In the genomic region with DNA sequence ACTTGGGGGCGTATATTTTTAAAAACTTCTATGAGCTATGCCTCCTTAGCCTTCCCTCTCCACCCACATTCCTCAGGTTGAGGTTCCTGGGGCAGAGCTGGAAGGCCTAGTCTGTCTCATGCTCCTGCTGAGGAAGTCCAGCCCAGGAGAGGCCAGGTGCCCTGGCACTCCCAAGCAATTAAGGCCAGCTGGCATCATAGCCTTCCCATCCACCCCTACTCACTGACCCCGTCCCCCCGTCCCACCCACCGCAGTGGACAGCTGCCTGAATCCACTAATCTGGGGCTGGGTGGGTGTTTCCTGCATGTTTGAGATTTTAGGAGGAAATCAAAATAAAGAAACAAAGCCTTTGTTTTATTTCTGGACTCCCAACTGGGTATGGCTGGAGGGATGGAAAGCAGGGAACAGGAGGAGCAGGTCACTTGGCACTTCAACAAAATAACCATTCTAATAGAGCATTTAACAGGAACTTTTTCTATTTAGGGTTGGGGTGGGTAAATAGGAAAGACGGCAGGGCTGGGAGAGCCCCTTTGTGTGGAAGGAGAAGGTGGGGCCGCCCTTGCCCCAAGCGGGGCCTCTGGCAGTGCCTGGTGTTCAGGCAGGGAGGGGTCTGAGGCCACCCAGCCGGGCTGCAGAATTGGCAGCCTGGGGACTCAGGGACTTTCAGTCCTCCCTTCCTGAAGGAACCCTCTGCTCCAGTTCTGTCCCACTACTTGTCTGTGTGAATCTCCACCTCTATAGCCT, we compare ENCODE assay signal across 30 cellular contexts. TPM values are rescaled to one million over a fixed set of nuclear protein-coding genes. Genes with fewer than 3 reads are reported as not detected.
DNase-seq lines count a peak whose midpoint lies in the region; ATAC-seq and TF ChIP-seq lines count a peak whose summit lies in the region.
"Had no signal": no experiment of that assay in that cellular context is flagged by ENCODE, and none has a peak within 500 bp of the region (broad histone marks: within the 10 kb centered on the region; RNA-seq: fewer than 3 reads in every experiment).

No MANE protein-coding gene starts in this region.

- H3K27ac ChIP-seq in heart right ventricle (peak overlapping the region; percentile 20 to 99 (median 68)), right cardiac atrium (ENCODE audit: low read length) (peak overlapping the region; percentile 61)
- H3K27ac ChIP-seq: parathyroid adenoma, transverse colon had no signal

- no peaks in the 10 kb centered on the region for H3K27me3 ChIP-seq in heart right ventricle
- no peaks in the 10 kb centered on the region for H3K27me3 ChIP-seq in right cardiac atrium (ENCODE audit: control insufficient read depth, insufficient read depth)
- H3K27me3 ChIP-seq: transverse colon had no signal

- WGBS in heart right ventricle, 2 donors = 48 to 57% methylated on average over 8 of the region's 8 CpGs
- WGBS in right cardiac atrium = 38% methylated on average over 8 of the region's 8 CpGs

- H3K4me3 ChIP-seq in heart right ventricle (no peak overlapping the region), right cardiac atrium (ENCODE audit: low read length) (no peak overlapping the region)
- H3K4me3 ChIP-seq: transverse colon had no signal

- peak in 2 of 8 donors; percentile 7 to 10 for ATAC-seq in heart right ventricle
- ATAC-seq in Right ventricle myocardium superior (ENCODE audit: poor library complexity) = no peak
- peak; percentile 42 to 81 for ATAC-seq in right cardiac atrium
- ATAC-seq in sciatic nerve = peak; percentile 69
- ATAC-seq: activated CD8-positive, alpha-beta T cell treated with anti-CD3 and anti-CD28 coated beads, Interleukin-2, amount 10 ng/mL, durations not matched to agents 7 days and 5 days; HepG2; natural killer cell; stimulated activated memory B cell treated with anti-CD40 and anti-IgM and Interleukin-4, amounts not matched to agents 10 μg/mL and 1 μg/mL and 100 μg/mL, for 72 hours had no signal

- no peak for TF ChIP-seq CTCF in heart right ventricle (IDR thresholded peaks at IDR 0.05)

- intact Hi-C loops in heart right ventricle (cut with DNase I) = no loop called here
- intact Hi-C loops in Right ventricle myocardium superior (cut with DNase I) = no loop called here
- intact Hi-C loops in right cardiac atrium (cut with DNase I) = no loop called here
- intact Hi-C loops in sciatic nerve (cut with DNase I) = no loop called here

- DNase-seq in heart right ventricle = no peak
- DNase-seq in Right ventricle myocardium superior = no peak
- DNase-seq in right cardiac atrium = peak; percentile 58 to 72 (median 71)
- DNase-seq in sciatic nerve (ENCODE audit: low spot score) = no peak
- no peak for DNase-seq in AML-193 (lab: John Stamatoyannopoulos, UW)
- DNase-seq in dermis blood vessel endothelial cell = no peak
- no peak for DNase-seq in hepatic stellate cell (ENCODE audit: low spot score)
- no peak for DNase-seq in stimulated activated CD4-positive, alpha-beta T cell treated with anti-CD3 and anti-CD28 coated beads, Interleukin-15, amount 100 ng/mL, for 24 hours
- DNase-seq: activated CD4-positive, CD25-positive, alpha-beta regulatory T cell treated with anti-CD3 and anti-CD28 coated beads, Interleukin-2, amount 50 U/mL, for 72 hours; activated CD8-positive, alpha-beta T cell treated with anti-CD3 and anti-CD28 coated beads, Interleukin-2, amount 10 ng/mL, durations not matched to agents 7 days and 5 days; activated naive CD4-positive, alpha-beta T cell treated with Interleukin-2 at 50 U/mL for 16 hours; activated T-cell treated with anti-CD3 and anti-CD28 coated beads, Interleukin-2, amount 50 U/mL, for 48 hours; effector CD4-positive, alpha-beta T cell; foreskin fibroblast; mesendoderm; natural killer cell; NCI-H1092; NCI-H1930; NCI-H226; OCI-M1; SHP77; stimulated activated CD4-positive, alpha-beta T cell treated with anti-CD3 and anti-CD28 coated beads, Interleukin-2, amount 100 ng/mL, for 24 hours; transverse colon had no signal

- H3K4me1 ChIP-seq in heart right ventricle (peaks cover 27 to 99% (median 79%) of the 10 kb centered on the region in 9 donors), right cardiac atrium (ENCODE audit: control insufficient read depth, insufficient read depth, low read length) (peaks cover 33% of the 10 kb centered on the region)
- H3K4me1 ChIP-seq: parathyroid adenoma, transverse colon had no signal

- H3K9me3 ChIP-seq in heart right ventricle (no peaks in the 10 kb centered on the region), right cardiac atrium (ENCODE audit: control insufficient read depth, low read length) (no peaks in the 10 kb centered on the region)
- H3K9me3 ChIP-seq: transverse colon had no signal

- H3K36me3 ChIP-seq in heart right ventricle = peaks cover 0 to 27% (median 6%) of the 10 kb centered on the region in 9 donors
- H3K36me3 ChIP-seq: transverse colon had no signal

RNA-seq across cellular contexts. Expression of a gene that starts 8.5 kb away (rescaled TPM):
- total RNA-seq in heart right ventricle = 100 to 1,000 TPM; 221 to 381 (median 266) TPM
- 100 to 1,000 TPM in 1 of 2 donors, 10 to 100 TPM in 1; 78.6 to 128 TPM for polyA plus RNA-seq in heart right ventricle
- 368 TPM for total RNA-seq in Right ventricle myocardium superior
- total RNA-seq in right cardiac atrium = 100 to 1,000 TPM; 244 to 374 (median 303) TPM
- 184 TPM for polyA plus RNA-seq in right cardiac atrium
- 314 TPM for total RNA-seq in sciatic nerve
- total RNA-seq in dermis blood vessel endothelial cell = 6.8 and 11.5 TPM in 2 replicates
- total RNA-seq: activated CD8-positive, alpha-beta T cell treated with anti-CD3 and anti-CD28 coated beads, Interleukin-2, amount 10 ng/mL, durations not matched to agents 7 days and 5 days had no signal

RNA-seq across cellular contexts. Expression of a gene that starts 27.2 kb away (rescaled TPM):
- total RNA-seq in heart right ventricle (under 1 TPM in 1 of 10 donors, not detected in 9; 0.44 TPM), Right ventricle myocardium superior (not detected), right cardiac atrium (under 1 TPM in 2 of 4 donors, not detected in 2; 0.17 to 0.35 TPM), sciatic nerve (1.3 TPM), dermis blood vessel endothelial cell (not detected in 2 replicates)
- polyA plus RNA-seq in heart right ventricle (under 1 TPM in 1 of 2 donors, not detected in 1; 0.15 TPM), right cardiac atrium (0.09 TPM)
- total RNA-seq: A172; activated CD8-positive, alpha-beta T cell treated with anti-CD3 and anti-CD28 coated beads, Interleukin-2, amount 10 ng/mL, durations not matched to agents 7 days and 5 days; Daoy; epithelial cell of proximal tubule; HepG2; natural killer cell; transverse colon had no signal
- polyA plus RNA-seq: BJ, HepG2 had no signal

Comparison
In these comparisons a context has a peak if more than half of its experiments do, and no peak if none do; other contexts are left out.
1. DNase-seq: peak in right cardiac atrium (3 of 3); none in heart right ventricle (0 of 2), Right ventricle myocardium superior (single experiment), sciatic nerve (single experiment), AML-193 (0 of 2), dermis blood vessel endothelial cell (single experiment), hepatic stellate cell (single experiment) and stimulated activated CD4-positive, alpha-beta T cell treated with anti-CD3 and anti-CD28 coated beads, Interleukin-15, amount 100 ng/mL, for 24 hours (single experiment).
2. RNA of a gene that starts 8.5 kb away (total RNA-seq): 368 TPM in Right ventricle myocardium superior (single experiment), 314 TPM in sciatic nerve (single experiment), 244 to 374 TPM in right cardiac atrium and 221 to 381 TPM in heart right ventricle; 6.8 to 11.5 TPM in dermis blood vessel endothelial cell; every median in the first group is over 10 times any median in the second.